In genomic region chr9:7479300-7479699, GRCh38 we compare ENCODE assay signal across 1 cellular context.
TF ChIP-seq lines count a peak whose summit lies in the region.

No MANE protein-coding gene starts in this region.

TF ChIP-seq in WTC11, 78 proteins besides CTCF, POLR2A, EP300 and RAD21 (continued from another document):
- TF ChIP-seq ZNF512 (CRISPR knock-in tag; IDR thresholded peaks at IDR 0.05; ENCODE audit: borderline replicate concordance) = no peak
- TF ChIP-seq FOXJ3 (CRISPR knock-in tag; IDR thresholded peaks at IDR 0.05; ENCODE audit: borderline replicate concordance) = no peak
